10 cellular contexts compared by ENCODE assay signal in genomic region chr6:39416728-39417127, GRCh38.
DNase-seq lines count a peak whose midpoint lies in the region; ATAC-seq and TF ChIP-seq lines count a peak whose summit lies in the region.
"Had no signal": no experiment of that assay in that cellular context is flagged by ENCODE, and none has a peak within 500 bp of the region (broad histone marks: within the 10 kb centered on the region; RNA-seq: fewer than 3 reads in every experiment).

No MANE protein-coding gene starts in this region.

- TF ChIP-seq POLR2A in HCT116 (IDR thresholded peaks at IDR 0.05; ENCODE audit: borderline replicate concordance, extremely low read depth, insufficient read depth, insufficient read length) (no peak), vagina (IDR thresholded peaks at IDR 0.05) (no peak), heart left ventricle (IDR thresholded peaks at IDR 0.05) (no peak)

- no peak overlapping the region for H3K27ac ChIP-seq in HCT116 (ENCODE audit: low read depth, low read length)
- no peak overlapping the region for H3K27ac ChIP-seq in CD4-positive, alpha-beta memory T cell (ENCODE audit: low read depth, low read length)
- no peak overlapping the region for H3K27ac ChIP-seq in vagina
- peak overlapping the region in 1 of 12 donors; percentile 26 for H3K27ac ChIP-seq in heart left ventricle

- peak overlapping the region; percentile 26; the same call in 1 of the 2 replicates for H3K4me2 ChIP-seq in HCT116 (ENCODE audit: low read length)

- H2AFZ ChIP-seq in HCT116 (ENCODE audit: low read depth, low read length, poor library complexity, severe bottlenecking): no peak overlapping the region

- CTCF ChIA-PET in HCT116 (lab: Charles Lee): no interaction called here
- CTCF ChIA-PET in WTC11 (lab: Charles Lee): interaction anchor here (0.5 kb wide), 1 partner anchor 263 kb away, joined by 3 read pairs; no protein-coding TSS in a partner anchor
- CTCF ChIA-PET in CD4-positive, alpha-beta memory T cell (lab: Charles Lee; ENCODE audit: partially characterized antibody): no interaction called here

- RAD21 ChIA-PET in HCT116 (lab: Charles Lee; ENCODE audit: low non-redundant PET in 1 of 2, low total read pairs in 2 of 2, uncharacterized antibody in 2 of 2, unreplicated experiment in 2 of 2): no interaction called here

- H3K9me3 Mint-ChIP-seq in WTC11 (no peaks in the 10 kb centered on the region), endothelial cell (ENCODE audit: unreplicated experiment) (no peaks in the 10 kb centered on the region)
- peaks cover 0 to 2% (median 0%) of the 10 kb centered on the region in 8 donors for H3K9me3 Mint-ChIP-seq in CD4-positive, alpha-beta memory T cell

- H3K9me3 ChIP-seq in HCT116 (ENCODE audit: control insufficient read depth in 1 of 2, insufficient read depth in 1 of 2, low read depth in 1 of 2, low read length in 2 of 2) (no peaks in the 10 kb centered on the region), vagina (no peaks in the 10 kb centered on the region), heart left ventricle (no peaks in the 10 kb centered on the region)
- no peaks in the 10 kb centered on the region for H3K9me3 ChIP-seq in CD4-positive, alpha-beta memory T cell (ENCODE audit: control insufficient read depth in 1 of 2, low read length in 2 of 2)

- no peaks in the 10 kb centered on the region for H3K9me2 ChIP-seq in HCT116 (ENCODE audit: insufficient read depth)

- H3K79me2 ChIP-seq in HCT116 (ENCODE audit: insufficient read depth, low read length): no peaks in the 10 kb centered on the region

- H3K27ac Mint-ChIP-seq in WTC11: no peak overlapping the region
- H3K27ac Mint-ChIP-seq in CD4-positive, alpha-beta memory T cell: no peak overlapping the region
- H3K27ac Mint-ChIP-seq in endothelial cell (ENCODE audit: unreplicated experiment): no peak overlapping the region

- H3K36me3 Mint-ChIP-seq in WTC11 (no peaks in the 10 kb centered on the region), endothelial cell (ENCODE audit: low read depth, unreplicated experiment) (no peaks in the 10 kb centered on the region)
- no peaks in the 10 kb centered on the region for H3K36me3 Mint-ChIP-seq in CD4-positive, alpha-beta memory T cell

- TF ChIP-seq CTCF in HCT116 (IDR thresholded peaks at IDR 0.05 in 2 of 3, conservative IDR thresholded peaks at IDR 0.05 in 1 of 3; ENCODE audit: borderline replicate concordance in 1 of 3, insufficient read depth in 1 of 3, low read depth in 2 of 3, low read length in 2 of 3) (no peak), WTC11 (IDR thresholded peaks at IDR 0.05) (no peak), vagina (IDR thresholded peaks at IDR 0.05) (no peak), endothelial cell (IDR thresholded peaks at IDR 0.05; ENCODE audit: unreplicated experiment) (no peak), heart left ventricle (IDR thresholded peaks at IDR 0.05) (no peak)

- peaks cover 23% of the 10 kb centered on the region for H3K4me1 Mint-ChIP-seq in WTC11
- H3K4me1 Mint-ChIP-seq in CD4-positive, alpha-beta memory T cell: no peaks in the 10 kb centered on the region
- H3K4me1 Mint-ChIP-seq in endothelial cell (ENCODE audit: unreplicated experiment): no peaks in the 10 kb centered on the region

- intact Hi-C loops in HCT116 (cut with micrococcal nuclease) (no loop called here), vagina (cut with DNase I) (no loop called here), heart left ventricle (cut with DNase I) (no loop called here)
- intact Hi-C loops in CD4-positive, alpha-beta memory T cell (cut with micrococcal nuclease): no loop called here

- no peak for TF ChIP-seq RAD21 in HCT116 (IDR thresholded peaks at IDR 0.05; ENCODE audit: low read depth)

- 51 to 64% (median 61%) methylated on average over 4 of the region's 4 CpGs for WGBS in heart left ventricle, 4 donors

- H3K27me3 Mint-ChIP-seq in WTC11 (ENCODE audit: low read depth) (no peaks in the 10 kb centered on the region), endothelial cell (ENCODE audit: unreplicated experiment) (no peaks in the 10 kb centered on the region)
- H3K27me3 Mint-ChIP-seq in CD4-positive, alpha-beta memory T cell: peaks cover 1 to 11% of the 10 kb centered on the region in 2 donors

- BruUV-seq in HCT116 (replicated peaks; lab: Mats Ljungman, UMichigan): no TSS peak

- H3K4me3 ChIP-seq in HCT116 (replicated peaks in 1 of 2; ENCODE audit: low read depth in 1 of 2, low read length in 2 of 2) (no peak overlapping the region), vagina (no peak overlapping the region), heart left ventricle (no peak overlapping the region)
- no peak overlapping the region for H3K4me3 ChIP-seq in CD4-positive, alpha-beta memory T cell (ENCODE audit: low read length in 2 of 2)
- H3K4me3 ChIP-seq: skin epidermis had no signal

- H4K20me1 ChIP-seq in HCT116 (ENCODE audit: insufficient read depth): no peaks in the 10 kb centered on the region

- H3K36me3 ChIP-seq in HCT116 (ENCODE audit: control insufficient read depth in 1 of 2, insufficient read depth in 2 of 2, low read length in 2 of 2) (no peaks in the 10 kb centered on the region), vagina (no peaks in the 10 kb centered on the region), heart left ventricle (no peaks in the 10 kb centered on the region)
- no peaks in the 10 kb centered on the region for H3K36me3 ChIP-seq in CD4-positive, alpha-beta memory T cell (ENCODE audit: insufficient read depth, low read length)

- H3K9ac ChIP-seq in HCT116 (ENCODE audit: low read length): no peak overlapping the region

- no peak for DNase-seq in HCT116 (ENCODE audit: low read depth, low spot score)
- no peak for DNase-seq in WTC11 (ENCODE audit: low spot score)
- DNase-seq in iris pigment epithelial cell (ENCODE audit: low read depth): peak; percentile 34
- DNase-seq in CD4-positive, alpha-beta memory T cell: no peak
- DNase-seq in vagina (ENCODE audit: extremely low spot score in 2 of 2): no peak
- no peak for DNase-seq in endothelial cell (ENCODE audit: low spot score)
- DNase-seq in heart left ventricle: no peak
- DNase-seq: stimulated activated naive CD4-positive, alpha-beta T cell had no signal

- H3K27me3 ChIP-seq in HCT116 (ENCODE audit: insufficient read depth, low read length) (no peaks in the 10 kb centered on the region), vagina (no peaks in the 10 kb centered on the region), heart left ventricle (no peaks in the 10 kb centered on the region)
- H3K27me3 ChIP-seq in CD4-positive, alpha-beta memory T cell (ENCODE audit: insufficient read depth, low read length): no peaks in the 10 kb centered on the region

- H3K4me1 ChIP-seq in HCT116 (ENCODE audit: control insufficient read depth in 1 of 2, insufficient read depth in 2 of 2, low read length in 2 of 2) (peaks cover 0 to 7% of the 10 kb centered on the region in 2 experiments; a peak in 1 of 4 replicates), vagina (no peaks in the 10 kb centered on the region), heart left ventricle (peaks cover 0 to 24% (median 3%) of the 10 kb centered on the region in 12 donors)
- no peaks in the 10 kb centered on the region for H3K4me1 ChIP-seq in CD4-positive, alpha-beta memory T cell (ENCODE audit: insufficient read depth, low read length)

- POLR2A ChIA-PET in HCT116 (lab: Charles Lee) (no interaction called here), WTC11 (lab: Charles Lee) (no interaction called here)
- POLR2A ChIA-PET in CD4-positive, alpha-beta memory T cell (lab: Charles Lee; ENCODE audit: partially characterized antibody): no interaction called here

- H3K4me3 Mint-ChIP-seq in WTC11 (no peak overlapping the region), endothelial cell (ENCODE audit: unreplicated experiment) (no peak overlapping the region)
- H3K4me3 Mint-ChIP-seq in CD4-positive, alpha-beta memory T cell: no peak overlapping the region

- ATAC-seq in HCT116: 0 out of 2 replicates have a peak, but pooled peaks have one; percentile 44
- ATAC-seq in WTC11: peak; percentile 83
- no peak for ATAC-seq in heart left ventricle
- ATAC-seq: activated CD4-positive, CD25-positive, alpha-beta regulatory T cell treated with anti-CD3 and anti-CD28 coated beads, Interleukin-2, amount 50 U/mL, for 24 hours had no signal

TF ChIP-seq in HCT116, 20 proteins besides CTCF, POLR2A, EP300 and RAD21:
- TF ChIP-seq CEBPB (IDR thresholded peaks at IDR 0.05; ENCODE audit: low read depth) (no peak), EGR1 (IDR thresholded peaks at IDR 0.05; ENCODE audit: low read depth) (no peak), ATF3 (IDR thresholded peaks at IDR 0.05) (no peak), TCF7L2 (IDR thresholded peaks at IDR 0.05; ENCODE audit: borderline replicate concordance, extremely low read depth, insufficient read depth, insufficient read length) (no peak)

TF ChIP-seq in WTC11, 78 proteins besides CTCF, POLR2A, EP300 and RAD21:
- no peak for TF ChIP-seq PRRX2 (CRISPR knock-in tag; IDR thresholded peaks at IDR 0.05)
- TF ChIP-seq E2F5 (CRISPR knock-in tag; IDR thresholded peaks at IDR 0.05): no peak
TF ChIP-seq in WTC11: peak in this region for 0.

Comparison
In these comparisons a context has a peak if more than half of its experiments do, and no peak if none do; other contexts are left out.
1. ATAC-seq: peak in HCT116 (single experiment) and WTC11 (single experiment); none in heart left ventricle (0 of 4).